Comparison of ENCODE assay signal across 1 cellular context in the genomic region with DNA sequence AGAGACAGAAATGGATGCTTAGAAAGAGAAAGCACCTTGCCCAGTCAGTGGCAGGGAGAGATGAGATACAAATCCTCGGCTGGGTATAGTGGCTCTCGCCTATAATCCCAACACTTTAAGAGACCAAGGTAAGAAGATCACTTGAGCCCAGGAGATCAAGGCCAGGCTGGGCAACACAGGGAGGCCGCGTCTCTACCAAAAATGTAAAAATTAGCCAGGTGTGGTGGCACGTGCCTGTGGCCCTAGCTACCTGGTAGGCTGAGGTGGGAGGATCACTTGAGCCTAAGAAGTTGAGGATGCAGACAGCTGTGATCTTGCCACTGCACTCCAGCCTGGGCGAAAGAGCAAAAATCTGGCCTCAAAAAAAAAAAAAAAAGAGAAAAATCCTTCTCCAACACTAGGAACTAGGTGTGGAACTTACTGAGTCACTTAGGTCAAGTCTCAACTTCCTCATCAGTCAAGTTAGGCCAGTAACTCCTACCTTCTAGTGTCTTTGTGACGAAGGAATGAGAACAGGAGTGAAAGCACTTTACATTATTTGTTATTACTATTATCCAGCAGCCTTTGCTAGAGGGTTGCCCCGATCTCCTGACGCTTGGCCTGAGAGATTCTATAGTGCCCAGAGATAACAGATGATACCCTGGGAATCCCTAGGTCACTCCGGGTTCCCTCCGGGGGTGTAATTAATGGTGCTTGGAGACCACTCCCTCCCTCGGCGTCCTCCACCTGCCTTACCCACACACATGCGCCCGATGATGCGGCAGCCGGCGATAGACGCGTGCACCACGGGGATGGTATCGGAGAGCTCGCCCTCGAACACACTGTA.
TF ChIP-seq lines count a peak whose summit lies in the region.

No MANE protein-coding gene starts in this region.

TF ChIP-seq in HepG2, 621 proteins besides CTCF, POLR2A, EP300 and RAD21 (continued from another document):
- TF ChIP-seq, protein P1, sequence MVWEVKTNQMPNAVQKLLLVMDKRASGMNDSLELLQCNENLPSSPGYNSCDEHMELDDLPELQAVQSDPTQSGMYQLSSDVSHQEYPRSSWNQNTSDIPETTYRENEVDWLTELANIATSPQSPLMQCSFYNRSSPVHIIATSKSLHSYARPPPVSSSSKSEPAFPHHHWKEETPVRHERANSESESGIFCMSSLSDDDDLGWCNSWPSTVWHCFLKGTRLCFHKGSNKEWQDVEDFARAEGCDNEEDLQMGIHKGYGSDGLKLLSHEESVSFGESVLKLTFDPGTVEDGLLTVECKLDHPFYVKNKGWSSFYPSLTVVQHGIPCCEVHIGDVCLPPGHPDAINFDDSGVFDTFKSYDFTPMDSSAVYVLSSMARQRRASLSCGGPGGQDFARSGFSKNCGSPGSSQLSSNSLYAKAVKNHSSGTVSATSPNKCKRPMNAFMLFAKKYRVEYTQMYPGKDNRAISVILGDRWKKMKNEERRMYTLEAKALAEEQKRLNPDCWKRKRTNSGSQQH (CRISPR knock-in tag; IDR thresholded peaks at IDR 0.05; ENCODE audit: low read depth) = 0 out of 2 replicates have a peak, but pooled peaks have one; percentile 23
- TF ChIP-seq HOXA9 (CRISPR knock-in tag; IDR thresholded peaks at IDR 0.05; ENCODE audit: borderline replicate concordance) (0 out of 2 replicates have a peak, but pooled peaks have one; percentile 8), PHB2 (IDR thresholded peaks at IDR 0.05; ENCODE audit: partially characterized antibody) (no peak), ZNF850 (CRISPR knock-in tag; conservative IDR thresholded peaks at IDR 0.05) (0 out of 2 replicates have a peak, but pooled peaks have one; percentile 8), ZBTB7A (CRISPR knock-in tag; IDR thresholded peaks at IDR 0.05) (no peak), ATRX (CRISPR knock-in tag; IDR thresholded peaks at IDR 0.05; ENCODE audit: borderline replicate concordance) (peak; percentile 32; the same call in 1 of the 2 replicates), RNF219 (CRISPR knock-in tag; IDR thresholded peaks at IDR 0.05) (0 out of 2 replicates have a peak, but pooled peaks have one; percentile 75), ZNF780A (CRISPR knock-in tag; IDR thresholded peaks at IDR 0.05) (no peak), TSC22D2 (CRISPR knock-in tag; IDR thresholded peaks at IDR 0.05; ENCODE audit: borderline replicate concordance) (0 out of 2 replicates have a peak, but pooled peaks have one; percentile 19), RBM22 (optimal IDR thresholded peaks at IDR 0.05; ENCODE audit: low read length) (peak; percentile 69), ZNF296 (CRISPR knock-in tag; conservative IDR thresholded peaks at IDR 0.05) (peak; percentile 92; the same call in 1 of the 2 replicates), TFDP1 (CRISPR knock-in tag; IDR thresholded peaks at IDR 0.05; ENCODE audit: borderline replicate concordance) (peak; percentile 13; the same call in 1 of the 2 replicates)
- TF ChIP-seq, protein P2, sequence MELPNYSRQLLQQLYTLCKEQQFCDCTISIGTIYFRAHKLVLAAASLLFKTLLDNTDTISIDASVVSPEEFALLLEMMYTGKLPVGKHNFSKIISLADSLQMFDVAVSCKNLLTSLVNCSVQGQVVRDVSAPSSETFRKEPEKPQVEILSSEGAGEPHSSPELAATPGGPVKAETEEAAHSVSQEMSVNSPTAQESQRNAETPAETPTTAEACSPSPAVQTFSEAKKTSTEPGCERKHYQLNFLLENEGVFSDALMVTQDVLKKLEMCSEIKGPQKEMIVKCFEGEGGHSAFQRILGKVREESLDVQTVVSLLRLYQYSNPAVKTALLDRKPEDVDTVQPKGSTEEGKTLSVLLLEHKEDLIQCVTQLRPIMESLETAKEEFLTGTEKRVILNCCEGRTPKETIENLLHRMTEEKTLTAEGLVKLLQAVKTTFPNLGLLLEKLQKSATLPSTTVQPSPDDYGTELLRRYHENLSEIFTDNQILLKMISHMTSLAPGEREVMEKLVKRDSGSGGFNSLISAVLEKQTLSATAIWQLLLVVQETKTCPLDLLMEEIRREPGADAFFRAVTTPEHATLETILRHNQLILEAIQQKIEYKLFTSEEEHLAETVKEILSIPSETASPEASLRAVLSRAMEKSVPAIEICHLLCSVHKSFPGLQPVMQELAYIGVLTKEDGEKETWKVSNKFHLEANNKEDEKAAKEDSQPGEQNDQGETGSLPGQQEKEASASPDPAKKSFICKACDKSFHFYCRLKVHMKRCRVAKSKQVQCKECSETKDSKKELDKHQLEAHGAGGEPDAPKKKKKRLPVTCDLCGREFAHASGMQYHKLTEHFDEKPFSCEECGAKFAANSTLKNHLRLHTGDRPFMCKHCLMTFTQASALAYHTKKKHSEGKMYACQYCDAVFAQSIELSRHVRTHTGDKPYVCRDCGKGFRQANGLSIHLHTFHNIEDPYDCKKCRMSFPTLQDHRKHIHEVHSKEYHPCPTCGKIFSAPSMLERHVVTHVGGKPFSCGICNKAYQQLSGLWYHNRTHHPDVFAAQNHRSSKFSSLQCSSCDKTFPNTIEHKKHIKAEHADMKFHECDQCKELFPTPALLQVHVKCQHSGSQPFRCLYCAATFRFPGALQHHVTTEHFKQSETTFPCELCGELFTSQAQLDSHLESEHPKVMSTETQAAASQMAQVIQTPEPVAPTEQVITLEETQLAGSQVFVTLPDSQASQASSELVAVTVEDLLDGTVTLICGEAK (IDR thresholded peaks at IDR 0.05) = no peak
- TF ChIP-seq, protein P2 (CRISPR knock-in tag; IDR thresholded peaks at IDR 0.05) = peak; percentile 55; the same call in 1 of the 2 replicates
